2 cellular contexts compared by ENCODE assay signal in the genomic region with DNA sequence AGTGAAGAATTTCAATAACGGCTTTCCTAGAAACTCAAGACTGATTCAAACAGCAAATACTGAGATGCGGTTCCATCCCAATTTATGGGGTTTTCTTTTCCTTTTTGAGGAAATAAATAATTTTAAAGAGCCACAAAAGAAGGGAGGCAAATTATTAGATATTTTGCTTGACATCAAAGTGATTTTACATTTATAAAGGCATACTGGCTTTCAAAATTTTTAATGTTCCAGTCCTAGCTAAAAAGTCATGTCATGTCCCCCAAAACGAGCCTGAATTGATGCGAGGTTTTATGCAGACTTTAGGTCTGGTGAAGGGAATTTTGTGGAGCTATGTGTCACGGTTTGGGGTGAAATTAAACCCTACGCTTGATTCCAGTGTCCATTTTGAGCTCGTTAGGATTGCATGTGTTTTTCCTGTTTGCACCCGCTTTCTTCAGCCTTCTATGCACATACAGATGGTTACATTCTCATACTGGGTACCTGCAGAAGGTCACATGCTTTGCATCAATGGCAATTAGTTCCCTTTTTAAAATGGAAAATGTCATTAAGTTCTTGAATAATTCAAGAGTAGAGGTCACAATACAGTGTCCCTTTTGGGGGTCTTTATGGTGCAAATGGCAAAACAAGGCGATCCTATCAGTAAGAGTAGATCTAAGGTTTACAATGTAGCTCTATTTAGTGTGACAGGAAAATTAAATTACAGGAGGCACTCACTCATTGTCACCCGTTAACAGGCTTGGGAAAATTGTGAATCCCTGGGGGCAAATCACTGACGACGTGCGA.
TF ChIP-seq lines count a peak whose summit lies in the region.

No MANE protein-coding gene starts in this region.

TF ChIP-seq in GM23338, 12 proteins besides CTCF, POLR2A, EP300 and RAD21 (continues in another document):
- TF ChIP-seq STAT1 (IDR thresholded peaks at IDR 0.05; ENCODE audit: unreplicated experiment) (no peak), POLR2AphosphoS5 (IDR thresholded peaks at IDR 0.05; ENCODE audit: low read depth) (no peak), EZH2 (IDR thresholded peaks at IDR 0.05; ENCODE audit: low read depth, unreplicated experiment) (no peak), ZNF114 (CRISPR knock-in tag; IDR thresholded peaks at IDR 0.05) (no peak), EZH2phosphoT487 (IDR thresholded peaks at IDR 0.05; ENCODE audit: unreplicated experiment) (no peak), ZNF331 (CRISPR knock-in tag; IDR thresholded peaks at IDR 0.05; ENCODE audit: low read depth) (no peak), CREB1 (CRISPR knock-in tag; IDR thresholded peaks at IDR 0.05; ENCODE audit: low read depth) (no peak), NANOG (IDR thresholded peaks at IDR 0.05; ENCODE audit: borderline replicate concordance) (no peak; the same call in 1 of the 2 replicates), JUNB (IDR thresholded peaks at IDR 0.05; ENCODE audit: unreplicated experiment) (no peak)
- TF ChIP-seq, protein P1, sequence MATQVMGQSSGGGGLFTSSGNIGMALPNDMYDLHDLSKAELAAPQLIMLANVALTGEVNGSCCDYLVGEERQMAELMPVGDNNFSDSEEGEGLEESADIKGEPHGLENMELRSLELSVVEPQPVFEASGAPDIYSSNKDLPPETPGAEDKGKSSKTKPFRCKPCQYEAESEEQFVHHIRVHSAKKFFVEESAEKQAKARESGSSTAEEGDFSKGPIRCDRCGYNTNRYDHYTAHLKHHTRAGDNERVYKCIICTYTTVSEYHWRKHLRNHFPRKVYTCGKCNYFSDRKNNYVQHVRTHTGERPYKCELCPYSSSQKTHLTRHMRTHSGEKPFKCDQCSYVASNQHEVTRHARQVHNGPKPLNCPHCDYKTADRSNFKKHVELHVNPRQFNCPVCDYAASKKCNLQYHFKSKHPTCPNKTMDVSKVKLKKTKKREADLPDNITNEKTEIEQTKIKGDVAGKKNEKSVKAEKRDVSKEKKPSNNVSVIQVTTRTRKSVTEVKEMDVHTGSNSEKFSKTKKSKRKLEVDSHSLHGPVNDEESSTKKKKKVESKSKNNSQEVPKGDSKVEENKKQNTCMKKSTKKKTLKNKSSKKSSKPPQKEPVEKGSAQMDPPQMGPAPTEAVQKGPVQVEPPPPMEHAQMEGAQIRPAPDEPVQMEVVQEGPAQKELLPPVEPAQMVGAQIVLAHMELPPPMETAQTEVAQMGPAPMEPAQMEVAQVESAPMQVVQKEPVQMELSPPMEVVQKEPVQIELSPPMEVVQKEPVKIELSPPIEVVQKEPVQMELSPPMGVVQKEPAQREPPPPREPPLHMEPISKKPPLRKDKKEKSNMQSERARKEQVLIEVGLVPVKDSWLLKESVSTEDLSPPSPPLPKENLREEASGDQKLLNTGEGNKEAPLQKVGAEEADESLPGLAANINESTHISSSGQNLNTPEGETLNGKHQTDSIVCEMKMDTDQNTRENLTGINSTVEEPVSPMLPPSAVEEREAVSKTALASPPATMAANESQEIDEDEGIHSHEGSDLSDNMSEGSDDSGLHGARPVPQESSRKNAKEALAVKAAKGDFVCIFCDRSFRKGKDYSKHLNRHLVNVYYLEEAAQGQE (IDR thresholded peaks at IDR 0.05; ENCODE audit: unreplicated experiment) = no peak
- TF ChIP-seq, protein P2, sequence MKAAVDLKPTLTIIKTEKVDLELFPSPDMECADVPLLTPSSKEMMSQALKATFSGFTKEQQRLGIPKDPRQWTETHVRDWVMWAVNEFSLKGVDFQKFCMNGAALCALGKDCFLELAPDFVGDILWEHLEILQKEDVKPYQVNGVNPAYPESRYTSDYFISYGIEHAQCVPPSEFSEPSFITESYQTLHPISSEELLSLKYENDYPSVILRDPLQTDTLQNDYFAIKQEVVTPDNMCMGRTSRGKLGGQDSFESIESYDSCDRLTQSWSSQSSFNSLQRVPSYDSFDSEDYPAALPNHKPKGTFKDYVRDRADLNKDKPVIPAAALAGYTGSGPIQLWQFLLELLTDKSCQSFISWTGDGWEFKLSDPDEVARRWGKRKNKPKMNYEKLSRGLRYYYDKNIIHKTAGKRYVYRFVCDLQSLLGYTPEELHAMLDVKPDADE (IDR thresholded peaks at IDR 0.05) = no peak

TF ChIP-seq in H1, 55 proteins besides CTCF, POLR2A, EP300 and RAD21:
- TF ChIP-seq RNF2 (IDR thresholded peaks at IDR 0.05; ENCODE audit: borderline replicate concordance, low read depth, low read length, missing control alignments, poor library complexity, severe bottlenecking) (no peak), POU5F1 (IDR thresholded peaks at IDR 0.05; ENCODE audit: low read depth, low read length) (0 out of 2 replicates have a peak, but pooled peaks have one; percentile 71)
